1 cellular context compared by ENCODE assay signal in the genomic region with DNA sequence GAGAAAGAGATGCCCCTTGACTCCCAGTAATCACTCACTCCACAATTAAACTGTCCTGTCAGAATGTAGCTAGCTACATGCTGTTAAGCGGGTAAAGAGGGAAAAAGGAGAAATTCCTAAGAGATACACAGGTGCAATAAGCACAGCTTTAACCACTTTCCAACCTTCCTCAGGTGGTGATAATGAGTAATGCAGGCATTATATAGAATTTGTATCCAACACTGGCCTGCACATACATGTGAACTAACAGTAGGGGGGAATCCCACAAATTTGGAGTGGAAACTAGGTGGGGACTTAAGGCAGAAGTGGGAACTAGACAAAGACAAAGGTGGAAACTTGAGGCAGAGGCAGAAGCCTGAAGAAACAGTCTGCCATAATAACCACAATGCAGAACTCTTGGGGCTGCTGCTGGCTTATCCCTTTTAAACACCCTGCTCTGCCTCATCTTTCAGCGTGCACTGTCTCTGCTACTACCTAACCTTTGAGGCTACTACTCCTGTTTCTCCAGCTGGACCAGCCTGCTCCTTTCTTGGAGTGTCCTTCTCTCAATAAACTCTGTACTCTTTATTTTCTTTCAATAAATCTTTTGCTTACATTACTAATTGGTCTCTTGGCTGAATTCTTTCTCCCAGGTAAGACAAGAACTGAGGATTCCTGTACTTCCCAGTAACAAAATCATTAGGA.
TF ChIP-seq lines count a peak whose summit lies in the region.

No MANE protein-coding gene starts in this region.

TF ChIP-seq in K562, 482 proteins besides CTCF, POLR2A, EP300 and RAD21:
- TF ChIP-seq, protein P1, sequence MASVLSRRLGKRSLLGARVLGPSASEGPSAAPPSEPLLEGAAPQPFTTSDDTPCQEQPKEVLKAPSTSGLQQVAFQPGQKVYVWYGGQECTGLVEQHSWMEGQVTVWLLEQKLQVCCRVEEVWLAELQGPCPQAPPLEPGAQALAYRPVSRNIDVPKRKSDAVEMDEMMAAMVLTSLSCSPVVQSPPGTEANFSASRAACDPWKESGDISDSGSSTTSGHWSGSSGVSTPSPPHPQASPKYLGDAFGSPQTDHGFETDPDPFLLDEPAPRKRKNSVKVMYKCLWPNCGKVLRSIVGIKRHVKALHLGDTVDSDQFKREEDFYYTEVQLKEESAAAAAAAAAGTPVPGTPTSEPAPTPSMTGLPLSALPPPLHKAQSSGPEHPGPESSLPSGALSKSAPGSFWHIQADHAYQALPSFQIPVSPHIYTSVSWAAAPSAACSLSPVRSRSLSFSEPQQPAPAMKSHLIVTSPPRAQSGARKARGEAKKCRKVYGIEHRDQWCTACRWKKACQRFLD (CRISPR knock-in tag; IDR thresholded peaks at IDR 0.05), result no peak
- TF ChIP-seq ELF1 (tag; IDR thresholded peaks at IDR 0.05) (no peak), CTBP1 (IDR thresholded peaks at IDR 0.05; ENCODE audit: borderline replicate concordance) (no peak), NCOR1 (IDR thresholded peaks at IDR 0.05) (no peak), HCFC1 (IDR thresholded peaks at IDR 0.05; ENCODE audit: low read depth, low read length) (no peak), HNRNPH1 (optimal IDR thresholded peaks at IDR 0.05; ENCODE audit: low read depth, low read length) (no peak), YY1 (IDR thresholded peaks at IDR 0.05; ENCODE audit: borderline replicate concordance in 1 of 3, control insufficient read depth in 1 of 3, extremely low read depth in 1 of 3, insufficient read depth in 3 of 3, insufficient read length in 1 of 3, insufficient replicate concordance in 2 of 3, low read depth in 1 of 3, low read length in 2 of 3) (no peak)
- TF ChIP-seq, protein P2, sequence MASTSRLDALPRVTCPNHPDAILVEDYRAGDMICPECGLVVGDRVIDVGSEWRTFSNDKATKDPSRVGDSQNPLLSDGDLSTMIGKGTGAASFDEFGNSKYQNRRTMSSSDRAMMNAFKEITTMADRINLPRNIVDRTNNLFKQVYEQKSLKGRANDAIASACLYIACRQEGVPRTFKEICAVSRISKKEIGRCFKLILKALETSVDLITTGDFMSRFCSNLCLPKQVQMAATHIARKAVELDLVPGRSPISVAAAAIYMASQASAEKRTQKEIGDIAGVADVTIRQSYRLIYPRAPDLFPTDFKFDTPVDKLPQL (IDR thresholded peaks at IDR 0.05; ENCODE audit: extremely low read depth, insufficient read length), result no peak
- TF ChIP-seq, protein P3, sequence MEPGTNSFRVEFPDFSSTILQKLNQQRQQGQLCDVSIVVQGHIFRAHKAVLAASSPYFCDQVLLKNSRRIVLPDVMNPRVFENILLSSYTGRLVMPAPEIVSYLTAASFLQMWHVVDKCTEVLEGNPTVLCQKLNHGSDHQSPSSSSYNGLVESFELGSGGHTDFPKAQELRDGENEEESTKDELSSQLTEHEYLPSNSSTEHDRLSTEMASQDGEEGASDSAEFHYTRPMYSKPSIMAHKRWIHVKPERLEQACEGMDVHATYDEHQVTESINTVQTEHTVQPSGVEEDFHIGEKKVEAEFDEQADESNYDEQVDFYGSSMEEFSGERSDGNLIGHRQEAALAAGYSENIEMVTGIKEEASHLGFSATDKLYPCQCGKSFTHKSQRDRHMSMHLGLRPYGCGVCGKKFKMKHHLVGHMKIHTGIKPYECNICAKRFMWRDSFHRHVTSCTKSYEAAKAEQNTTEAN (CRISPR knock-in tag; IDR thresholded peaks at IDR 0.05), result no peak
